Comparison of ENCODE assay signal across 8 cellular contexts in the genomic region with DNA sequence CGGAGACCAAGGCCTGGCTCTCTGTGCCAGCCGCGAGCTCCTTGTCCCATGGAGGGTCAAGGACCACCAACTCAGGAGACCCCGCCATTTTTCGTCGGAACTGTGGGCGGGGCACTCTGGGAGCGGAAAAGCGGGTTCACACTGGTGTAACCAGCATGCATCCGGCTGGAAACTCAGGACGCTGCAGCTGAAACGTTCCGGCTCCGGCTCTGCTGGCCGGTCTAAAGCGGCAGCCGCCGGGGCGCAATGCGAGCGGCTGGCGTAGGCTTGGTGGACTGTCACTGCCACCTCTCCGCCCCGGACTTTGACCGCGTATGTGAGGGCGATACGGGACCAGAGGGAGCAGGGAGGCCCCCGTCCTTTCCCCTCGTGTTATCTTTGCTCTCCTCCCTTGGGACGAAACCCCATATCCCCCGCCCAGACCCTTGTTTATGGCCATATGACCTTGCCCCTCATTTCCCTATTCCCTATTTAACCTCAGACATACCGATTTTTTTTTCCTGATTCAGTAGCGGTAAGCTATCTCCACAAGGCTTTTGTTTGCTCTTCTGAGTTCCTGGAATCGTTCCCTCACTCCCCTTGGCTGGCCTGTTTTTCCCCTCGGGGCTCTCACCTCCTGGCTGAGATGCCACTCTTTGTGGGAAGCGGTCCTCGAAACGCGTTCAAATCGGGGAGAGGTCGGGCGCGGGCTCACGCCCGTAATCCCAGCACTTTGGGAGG. TPM values are rescaled to one million over a fixed set of nuclear protein-coding genes. Genes with fewer than 3 reads are reported as not detected.
DNase-seq lines count a peak whose midpoint lies in the region; ATAC-seq and TF ChIP-seq lines count a peak whose summit lies in the region.

NSL1 (minus strand) TSS at position 102 of the 720 bp plus-strand sequence; CDS start at position 88, 14 bp downstream.
TATDN3 (plus strand) TSS at position 219 of the 720 bp plus-strand sequence; CDS start at position 247, 28 bp downstream.

- 0 to 1% (median 0%) methylated on average over 32 to 46 of the region's 46 CpGs for WGBS in ovary, 3 donors
- under 1% methylated on average over 46 of the region's 46 CpGs for WGBS in thymus

- H3K4me3 ChIP-seq in GM12865 (ENCODE audit: low read depth, low read length) (peak within 1 kb of the TSS; percentile 99), SU-DHL-6 (ENCODE audit: insufficient read depth, low read length, poor library complexity, severe bottlenecking) (peak within 1 kb of the TSS; percentile 98), ovary (peak within 1 kb of the TSS; percentile 79), thymus (ENCODE audit: low read length) (peak within 1 kb of the TSS; percentile 80)

- no peaks in the 10 kb centered on the region for H3K9me3 ChIP-seq in SU-DHL-6 (ENCODE audit: insufficient read depth, low read length)
- H3K9me3 ChIP-seq in ovary = no peaks in the 10 kb centered on the region
- no peaks in the 10 kb centered on the region for H3K9me3 ChIP-seq in thymus (ENCODE audit: control insufficient read depth)

- H3K27ac ChIP-seq in SU-DHL-6 (ENCODE audit: low read depth, low read length) (peak within 1 kb of the TSS; percentile 80), ovary (peak within 1 kb of the TSS; percentile 83 to 86), thymus (ENCODE audit: low read depth) (peak within 1 kb of the TSS; percentile 81)

- peaks cover 26% of the 10 kb centered on the region for H3F3A ChIP-seq in SU-DHL-6 (ENCODE audit: insufficient read depth)

- peak within 1 kb of the TSS; percentile 99 for H3K4me3 Mint-ChIP-seq in activated naive CD8-positive, alpha-beta T cell treated with anti-CD3 and anti-CD28 coated beads, Interleukin-2, amount 10 ng/mL, durations not matched to agents 7 days and 5 days

- H3K79me2 ChIP-seq in SU-DHL-6 (ENCODE audit: insufficient read depth, low read length) = peaks cover 62% of the 10 kb centered on the region

- peak; percentile 97 for DNase-seq in GM12865 (ENCODE audit: low read depth)
- DNase-seq in NCI-H1105 treated with DMSO at 0.1 percent for 48 hours (lab: John Stamatoyannopoulos, UW) = peak; percentile 88
- peak; percentile 99 for DNase-seq in activated naive CD8-positive, alpha-beta T cell treated with anti-CD3 and anti-CD28 coated beads, Interleukin-2, amount 10 ng/mL, durations not matched to agents 7 days and 5 days
- DNase-seq in Right ventricle myocardium inferior (ENCODE audit: missing footprints) = peak; percentile 94
- peak; percentile 84 to 98 (median 90) for DNase-seq in ovary

- H3K27me3 Mint-ChIP-seq in activated naive CD8-positive, alpha-beta T cell treated with anti-CD3 and anti-CD28 coated beads, Interleukin-2, amount 10 ng/mL, durations not matched to agents 7 days and 5 days = no peaks in the 10 kb centered on the region

- H2AFZ ChIP-seq in SU-DHL-6 (ENCODE audit: low read depth, low read length, severe bottlenecking) = peak within 1 kb of the TSS; percentile 92

- peak; percentile 61 for TF ChIP-seq POLR2A in ovary (IDR thresholded peaks at IDR 0.05)

- TF ChIP-seq CTCF in GM12865 (IDR thresholded peaks at IDR 0.05; ENCODE audit: insufficient read depth, low read depth, low read length, missing control alignments) (no peak), SU-DHL-6 (IDR thresholded peaks at IDR 0.05; ENCODE audit: insufficient read depth, low read length, poor library complexity, severe bottlenecking) (no peak), ovary (IDR thresholded peaks at IDR 0.05) (no peak)

- H3K27ac Mint-ChIP-seq in activated naive CD8-positive, alpha-beta T cell treated with anti-CD3 and anti-CD28 coated beads, Interleukin-2, amount 10 ng/mL, durations not matched to agents 7 days and 5 days = peak within 1 kb of the TSS; percentile 97

- intact Hi-C loops in Right ventricle myocardium inferior (cut with DNase I) (loop anchor here (1.0 kb wide), 1 partner anchor 184 kb away; the partner anchor contains the start of gene ATF3), ovary (cut with DNase I) (no loop called here)

- H3K9me3 Mint-ChIP-seq in activated naive CD8-positive, alpha-beta T cell treated with anti-CD3 and anti-CD28 coated beads, Interleukin-2, amount 10 ng/mL, durations not matched to agents 7 days and 5 days = no peaks in the 10 kb centered on the region

- peak within 1 kb of the TSS; percentile 97 for H3K9ac ChIP-seq in SU-DHL-6 (ENCODE audit: low read length)

- H3K36me3 ChIP-seq in SU-DHL-6 (ENCODE audit: low read length) = peaks cover 17% of the 10 kb centered on the region
- H3K36me3 ChIP-seq in ovary = no peaks in the 10 kb centered on the region
- H3K36me3 ChIP-seq in thymus (ENCODE audit: control insufficient read depth, insufficient read depth) = peaks cover 3% of the 10 kb centered on the region

- POLR2A ChIA-PET in activated naive CD8-positive, alpha-beta T cell treated with anti-CD3 and anti-CD28 coated beads, Interleukin-2, amount 10 ng/mL, durations not matched to agents 7 days and 5 days (lab: Charles Lee) = interaction anchor here (0.6 to 2.6 kb wide), 12 partner anchors 15 to 801 kb away, joined by 3 to 22 read pairs (median 5); partner anchors contain the start of genes ATF3 and FLVCR1

- no peaks in the 10 kb centered on the region for H3K27me3 ChIP-seq in SU-DHL-6 (ENCODE audit: low read length)
- H3K27me3 ChIP-seq in ovary = no peaks in the 10 kb centered on the region
- H3K27me3 ChIP-seq in thymus (ENCODE audit: control insufficient read depth, insufficient read depth) = no peaks in the 10 kb centered on the region

- peak within 1 kb of the TSS; percentile 97 for H3K4me2 ChIP-seq in SU-DHL-6 (ENCODE audit: low read depth, low read length, poor library complexity, severe bottlenecking)

- H3K4me1 Mint-ChIP-seq in activated naive CD8-positive, alpha-beta T cell treated with anti-CD3 and anti-CD28 coated beads, Interleukin-2, amount 10 ng/mL, durations not matched to agents 7 days and 5 days = peaks cover 27% of the 10 kb centered on the region

- ATAC-seq in HG02678 (IDR thresholded peaks at IDR 0.05; ENCODE audit: unreplicated experiment) (peak; percentile 69), Right ventricle myocardium inferior (peak; percentile 94)
- peak; percentile 87 for ATAC-seq in activated naive CD8-positive, alpha-beta T cell treated with anti-CD3 and anti-CD28 coated beads, Interleukin-2, amount 10 ng/mL, durations not matched to agents 7 days and 5 days (ENCODE audit: low read depth)

- H3K4me1 ChIP-seq in ovary (ENCODE audit: insufficient read depth) = peaks cover 8% of the 10 kb centered on the region
- peaks cover 2% of the 10 kb centered on the region for H3K4me1 ChIP-seq in thymus (ENCODE audit: control insufficient read depth, insufficient read depth, low read length)

- no peaks in the 10 kb centered on the region for H3K9me2 ChIP-seq in SU-DHL-6 (replicated peaks; ENCODE audit: insufficient read depth, low read length)

- peaks cover 10% of the 10 kb centered on the region for H3K36me3 Mint-ChIP-seq in activated naive CD8-positive, alpha-beta T cell treated with anti-CD3 and anti-CD28 coated beads, Interleukin-2, amount 10 ng/mL, durations not matched to agents 7 days and 5 days

- TF ChIP-seq EP300 in ovary (IDR thresholded peaks at IDR 0.05) = no peak

- H4K20me1 ChIP-seq in SU-DHL-6 (ENCODE audit: low read depth, low read length) = no peaks in the 10 kb centered on the region

RNA-seq across cellular contexts. Expression of gene NSL1, which starts in this region (rescaled TPM):
- 10 to 100 TPM; 38.1 to 38.2 TPM for total RNA-seq in activated naive CD8-positive, alpha-beta T cell treated with anti-CD3 and anti-CD28 coated beads, Interleukin-2, amount 10 ng/mL, durations not matched to agents 7 days and 5 days
- total RNA-seq in Right ventricle myocardium inferior (26.7 TPM), ovary (10 to 100 TPM; 17.2 to 35.2 (median 29.2) TPM)
- polyA plus RNA-seq in ovary (10 to 100 TPM; 21.8 to 23.8 TPM), thymus (23.8 TPM)

RNA-seq across cellular contexts. Expression of gene TATDN3, which starts in this region (rescaled TPM):
- total RNA-seq in activated naive CD8-positive, alpha-beta T cell treated with anti-CD3 and anti-CD28 coated beads, Interleukin-2, amount 10 ng/mL, durations not matched to agents 7 days and 5 days = 10 to 100 TPM; 13.9 to 18.6 TPM
- total RNA-seq in Right ventricle myocardium inferior = 20.5 TPM
- total RNA-seq in ovary = 10 to 100 TPM in 4 of 7 donors, 1 to 10 TPM in 3; 6.8 to 17.1 (median 10.2) TPM
- polyA plus RNA-seq in ovary = 1 to 10 TPM; 9.2 to 9.5 TPM
- polyA plus RNA-seq in thymus = 19.1 TPM

Comparison
In these comparisons a context has a peak if more than half of its experiments do, and no peak if none do; other contexts are left out.
1. Peak in every context shown above with its lines: DNase-seq, ATAC-seq, H3K4me3 ChIP-seq and H3K27ac ChIP-seq.